7 cellular contexts compared by ENCODE assay signal in the genomic region with DNA sequence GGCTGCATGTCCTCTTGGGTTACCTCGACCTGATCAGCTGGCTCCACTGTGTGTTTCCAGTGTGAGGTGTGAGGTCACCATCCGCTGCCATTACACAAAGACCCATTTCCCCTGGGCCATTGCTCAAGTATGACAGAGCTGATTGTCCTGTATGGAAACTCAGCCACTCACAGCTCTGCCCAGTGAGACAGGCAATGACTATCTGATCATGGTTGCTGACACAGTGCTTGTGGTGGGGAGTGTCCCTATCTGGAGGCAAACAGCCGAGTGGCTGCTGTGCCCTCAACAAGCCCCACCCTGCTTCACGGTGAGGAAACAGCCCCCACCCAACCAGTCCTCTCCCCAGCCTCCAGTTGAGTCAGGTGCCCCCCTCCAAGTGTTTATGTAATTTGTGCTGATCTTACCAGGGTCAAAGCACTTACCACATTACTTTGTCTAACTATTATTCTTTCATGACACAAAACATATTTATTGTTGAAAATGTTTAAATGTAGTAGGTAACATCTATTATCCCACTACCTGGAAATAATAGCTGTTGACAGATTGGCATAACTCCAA. TPM values are rescaled to one million over a fixed set of nuclear protein-coding genes. Genes with fewer than 3 reads are reported as not detected.
DNase-seq lines count a peak whose midpoint lies in the region; ATAC-seq and TF ChIP-seq lines count a peak whose summit lies in the region.

No MANE protein-coding gene starts in this region.

- H3K9me3 ChIP-seq in right atrium auricular region = no peaks in the 10 kb centered on the region

- peaks cover 8% of the 10 kb centered on the region for H3K36me3 ChIP-seq in right atrium auricular region

- no peaks in the 10 kb centered on the region for H3K27me3 ChIP-seq in right atrium auricular region

- no peak overlapping the region for H3K4me3 ChIP-seq in right atrium auricular region

- peak; percentile 55 for DNase-seq in NCI-H774 (lab: John Stamatoyannopoulos, UW)
- peak in 2 of 3 experiments; percentile 37 to 46 for DNase-seq in activated CD8-positive, alpha-beta memory T cell treated with anti-CD3 and anti-CD28 coated beads for 48 hours (ENCODE audit: low read depth in 2 of 3, low spot score in 2 of 3)
- peak; percentile 76 for DNase-seq in right atrium auricular region (ENCODE audit: low spot score)
- DNase-seq in stimulated activated CD8-positive, alpha-beta memory T cell treated with anti-CD3 and anti-CD28 coated beads, Interleukin-4, amount 100 ng/mL, for 4 hours (ENCODE audit: low read depth in 2 of 2, low spot score in 1 of 2) = peak; percentile 34 to 64
- no peak for DNase-seq in cerebellum (ENCODE audit: low spot score)

- H3K4me1 ChIP-seq in right atrium auricular region = peaks cover 0 to 20% of the 10 kb centered on the region in 2 donors

- ATAC-seq in GM18502 (IDR thresholded peaks at IDR 0.05; ENCODE audit: poor library complexity, unreplicated experiment) (no peak), HG02642 (IDR thresholded peaks at IDR 0.05; ENCODE audit: poor library complexity, unreplicated experiment) (no peak)

- no peak overlapping the region for H3K27ac ChIP-seq in right atrium auricular region

- TF ChIP-seq CTCF in right atrium auricular region (IDR thresholded peaks at IDR 0.05) = no peak

RNA-seq across cellular contexts. Expression of a gene that starts 11.7 kb away (rescaled TPM):
- total RNA-seq in right atrium auricular region (1 to 10 TPM; 1.4 to 7.2 TPM), cerebellum (3.5 TPM)
